ENCODE assay signal across 9 cellular contexts in the genomic region with DNA sequence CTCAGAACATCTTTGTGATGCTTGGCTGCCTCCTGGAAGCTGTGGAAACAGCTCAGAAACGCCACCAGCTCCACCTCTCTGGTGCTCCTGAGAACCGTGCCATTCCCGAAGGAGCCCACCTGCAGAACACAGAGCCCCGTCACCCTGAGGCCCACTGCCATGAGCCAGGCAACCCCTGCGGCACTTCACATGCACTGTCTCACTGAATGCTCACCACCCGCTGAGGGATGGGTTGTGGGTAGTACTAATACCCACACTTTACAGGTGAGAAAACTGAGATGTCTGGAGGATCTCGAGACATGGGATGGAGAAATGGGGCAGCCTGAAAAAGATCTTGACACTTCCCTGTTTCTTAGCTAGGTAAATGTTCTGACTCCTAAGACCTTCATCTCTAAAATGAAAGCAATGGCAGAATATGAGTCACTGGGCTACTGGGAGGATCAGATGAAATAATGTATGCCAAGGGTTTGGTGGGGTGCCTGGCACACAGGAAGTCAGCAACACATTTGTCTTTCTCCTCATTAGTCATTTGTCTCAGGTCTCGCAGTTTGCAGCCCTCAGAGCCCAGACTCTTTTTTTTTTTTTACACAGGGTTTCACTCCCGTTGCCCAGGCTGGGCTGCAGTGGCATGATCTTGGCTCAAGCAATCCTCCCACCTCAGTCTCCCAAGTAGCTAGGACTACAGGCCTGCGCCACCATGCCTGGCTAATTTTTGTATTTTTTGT. TPM values are rescaled to one million over a fixed set of nuclear protein-coding genes. Genes with fewer than 3 reads are reported as not detected.
DNase-seq lines count a peak whose midpoint lies in the region; ATAC-seq, FAIRE-seq and TF ChIP-seq lines count a peak whose summit lies in the region.
"Had no signal": no experiment of that assay in that cellular context is flagged by ENCODE, and none has a peak within 500 bp of the region (broad histone marks: within the 10 kb centered on the region; RNA-seq: fewer than 3 reads in every experiment).

No MANE protein-coding gene starts in this region.

- no peak overlapping the region for H3K4me3 ChIP-seq in right cardiac atrium (ENCODE audit: low read length)
- H3K4me3 ChIP-seq: K562 had no signal

- intact Hi-C loops in left cardiac atrium (cut with DNase I) (no loop called here), right cardiac atrium (cut with DNase I) (no loop called here)

- H3K27me3 ChIP-seq in right cardiac atrium (ENCODE audit: control insufficient read depth, insufficient read depth): no peaks in the 10 kb centered on the region

- ATAC-seq in left cardiac atrium (peak; percentile 28 to 43), right cardiac atrium (no peak), GM21390 (IDR thresholded peaks at IDR 0.05; ENCODE audit: unreplicated experiment) (no peak)
- ATAC-seq: K562 had no signal

- no peak for TF ChIP-seq POLR2A in GM12892 (IDR thresholded peaks at IDR 0.05; ENCODE audit: low read depth, low read length)

- WGBS in right cardiac atrium: 82% methylated on average over 10 of the region's 10 CpGs

- DNase-seq in left cardiac atrium (no peak), right cardiac atrium (no peak), activated T-cell treated with anti-CD3 and anti-CD28 coated beads for 48 hours (ENCODE audit: low read depth) (peak; percentile 30), kidney tubule cell (ENCODE audit: low spot score) (peak; percentile 94), GM12892 (ENCODE audit: insufficient read length) (no peak), DMS153 treated with DMSO at 0.1 percent for 48 hours (lab: John Stamatoyannopoulos, UW; ENCODE audit: unreplicated experiment) (no peak), NCI-H82 treated with DMSO at 0.1 percent for 48 hours (lab: John Stamatoyannopoulos, UW; ENCODE audit: unreplicated experiment) (no peak)

- no peak overlapping the region for H3K27ac ChIP-seq in right cardiac atrium (ENCODE audit: low read length)

- no peak for FAIRE-seq in GM12892 (lab: Jason Lieb, UNC)
- FAIRE-seq: K562 had no signal

- no peaks in the 10 kb centered on the region for H3K4me1 ChIP-seq in right cardiac atrium (ENCODE audit: control insufficient read depth, insufficient read depth, low read length)

- no peaks in the 10 kb centered on the region for H3K9me3 ChIP-seq in right cardiac atrium (ENCODE audit: control insufficient read depth, low read length)

RNA-seq across cellular contexts. Expression of a gene that starts 5.3 kb away (rescaled TPM):
- total RNA-seq in left cardiac atrium (1 to 10 TPM in 1 of 2 donors, under 1 TPM in 1; 0.35 to 1.6 TPM), right cardiac atrium (1 to 10 TPM in 1 of 4 donors, under 1 TPM in 3; 0.32 to 1.1 (median 0.67) TPM)
- polyA plus RNA-seq in right cardiac atrium: 0.68 TPM
- polyA plus RNA-seq in GM12892 (2012; ENCODE audit: missing spikeins): 2.7 TPM
- polyA plus RNA-seq: K562 had no signal

RNA-seq across cellular contexts. Expression of a gene that starts 17.5 kb away (rescaled TPM):
- total RNA-seq in left cardiac atrium (10 to 100 TPM in 1 of 2 donors, 1 to 10 TPM in 1; 8.8 to 10.4 TPM), right cardiac atrium (10 to 100 TPM in 2 of 4 donors, 1 to 10 TPM in 2; 8.5 to 13.0 (median 10.3) TPM)
- polyA plus RNA-seq in right cardiac atrium: 7.5 TPM
- 9.2 TPM for polyA plus RNA-seq in GM12892 (2012; ENCODE audit: missing spikeins)

RNA-seq across cellular contexts. Expression of a gene that starts 55.4 kb away (rescaled TPM):
- total RNA-seq in left cardiac atrium (not detected), right cardiac atrium (not detected)
- polyA plus RNA-seq in right cardiac atrium: 0.05 TPM
- polyA plus RNA-seq in GM12892 (2012; ENCODE audit: missing spikeins): not detected
- total RNA-seq: K562 had no signal
- polyA plus RNA-seq: K562 had no signal

Comparison
In these comparisons a context has a peak if more than half of its experiments do, and no peak if none do; other contexts are left out.
1. ATAC-seq: peak in left cardiac atrium (2 of 2); none in right cardiac atrium (0 of 2) and GM21390 (single experiment).
2. DNase-seq: peak in activated T-cell treated with anti-CD3 and anti-CD28 coated beads for 48 hours (single experiment) and kidney tubule cell (single experiment); none in left cardiac atrium (single experiment), right cardiac atrium (0 of 3), GM12892 (single experiment), DMS153 treated with DMSO at 0.1 percent for 48 hours (single experiment) and NCI-H82 treated with DMSO at 0.1 percent for 48 hours (single experiment).